34 cellular contexts compared by ENCODE assay signal in the genomic region with DNA sequence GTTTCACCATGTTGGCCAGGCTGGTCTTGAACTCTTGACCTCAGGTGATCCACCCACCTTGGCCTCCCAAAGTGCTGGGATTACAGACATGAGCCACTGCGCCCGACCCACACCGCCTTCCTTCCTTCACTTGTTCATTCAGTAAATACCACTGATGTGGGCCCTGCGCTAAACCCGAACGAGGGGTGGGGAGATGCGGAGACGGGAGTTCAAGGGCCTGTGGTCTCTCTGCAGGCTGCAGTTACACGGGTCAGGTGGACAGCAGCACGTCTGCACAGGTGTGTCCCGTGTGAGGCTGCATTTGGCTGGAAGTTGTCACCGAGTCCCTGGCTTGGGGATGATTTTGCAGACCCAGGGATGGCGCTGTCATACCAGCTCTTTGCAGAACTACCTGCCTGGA. TPM values are rescaled to one million over a fixed set of nuclear protein-coding genes. Genes with fewer than 3 reads are reported as not detected.
"Had no signal": no experiment of that assay in that cellular context is flagged by ENCODE, and none has a peak within 500 bp of the region (broad histone marks: within the 10 kb centered on the region; RNA-seq: fewer than 3 reads in every experiment).

No MANE protein-coding gene starts in this region.

- H2AFZ ChIP-seq: hepatocyte, parathyroid adenoma had no signal

- H3K4me3 ChIP-seq: gastrocnemius medialis, hepatocyte, left ventricle myocardium inferior, right atrium auricular region, smooth muscle cell, upper lobe of right lung had no signal

- H3K27me3 Mint-ChIP-seq: stimulated activated naive CD8-positive, alpha-beta T cell treated with anti-CD3 and anti-CD28 coated beads, Interleukin-15, amount 100 ng/mL, for 72 hours had no signal

- H3K9me3 ChIP-seq: gastrocnemius medialis, upper lobe of right lung had no signal

- H3K4me3 Mint-ChIP-seq: activated naive CD4-positive, alpha-beta T cell treated with anti-CD3 and anti-CD28 coated beads for 36 hours; activated T-helper 1 cell treated with anti-CD3 and anti-CD28 coated beads, Interleukin-12 subunit alpha, Interleukin-12 subunit beta, Interleukin-2, Interleukin-4 antibody, amounts not matched to agents 30 ng/mL and 10 ng/mL and 1 ng/mL, durations not matched to agents 14 hours and 24 hours and 36 hours; natural killer cell treated with Interleukin-12 subunit alpha and Interleukin-12 subunit beta and Interleukin-15 and Interleukin-18, amount 100 ng/mL, for 72 hours; stimulated activated memory B cell treated with anti-CD40 and anti-IgM and Interleukin-4, amounts not matched to agents 10 μg/mL and 1 μg/mL and 100 μg/mL, for 72 hours; stimulated activated naive CD8-positive, alpha-beta T cell treated with anti-CD3 and anti-CD28 coated beads, Interleukin-15, amount 100 ng/mL, for 72 hours; T-helper 2 cell treated with Interferon-gamma antibody and Interleukin-4, amounts not matched to agents 5 μg/mL and 100 μg/mL, for 36 hours had no signal

- H3K4me1 ChIP-seq: gastrocnemius medialis, left ventricle myocardium inferior, upper lobe of right lung had no signal

- H3K9me3 Mint-ChIP-seq: activated naive CD4-positive, alpha-beta T cell treated with anti-CD3 and anti-CD28 coated beads for 36 hours; activated T-helper 1 cell treated with anti-CD3 and anti-CD28 coated beads, Interleukin-12 subunit alpha, Interleukin-12 subunit beta, Interleukin-2, Interleukin-4 antibody, amounts not matched to agents 30 ng/mL and 10 ng/mL and 1 ng/mL, durations not matched to agents 14 hours and 24 hours and 36 hours; natural killer cell treated with Interleukin-12 subunit alpha and Interleukin-12 subunit beta and Interleukin-15 and Interleukin-18, amount 100 ng/mL, for 72 hours; stimulated activated memory B cell treated with anti-CD40 and anti-IgM and Interleukin-4, amounts not matched to agents 10 μg/mL and 1 μg/mL and 100 μg/mL, for 72 hours; stimulated activated naive CD8-positive, alpha-beta T cell treated with anti-CD3 and anti-CD28 coated beads, Interleukin-15, amount 100 ng/mL, for 72 hours; T-helper 2 cell treated with Interferon-gamma antibody and Interleukin-4, amounts not matched to agents 5 μg/mL and 100 μg/mL, for 36 hours had no signal

- H3K36me3 ChIP-seq: gastrocnemius medialis, left ventricle myocardium inferior, right atrium auricular region, upper lobe of right lung had no signal

- FAIRE-seq: colon had no signal

- H3K36me3 Mint-ChIP-seq: natural killer cell treated with Interleukin-12 subunit alpha and Interleukin-12 subunit beta and Interleukin-15 and Interleukin-18, amount 100 ng/mL, for 72 hours; stimulated activated memory B cell treated with anti-CD40 and anti-IgM and Interleukin-4, amounts not matched to agents 10 μg/mL and 1 μg/mL and 100 μg/mL, for 72 hours had no signal

- H3K27me3 ChIP-seq: hepatocyte, right atrium auricular region had no signal

- H3K27ac ChIP-seq: gastrocnemius medialis, hepatocyte, left ventricle myocardium inferior, parathyroid adenoma, right atrium auricular region, upper lobe of right lung had no signal

- H3K27ac Mint-ChIP-seq: activated naive CD4-positive, alpha-beta T cell treated with anti-CD3 and anti-CD28 coated beads for 36 hours; activated T-helper 1 cell treated with anti-CD3 and anti-CD28 coated beads, Interleukin-12 subunit alpha, Interleukin-12 subunit beta, Interleukin-2, Interleukin-4 antibody, amounts not matched to agents 30 ng/mL and 10 ng/mL and 1 ng/mL, durations not matched to agents 14 hours and 24 hours and 36 hours; natural killer cell treated with Interleukin-12 subunit alpha and Interleukin-12 subunit beta and Interleukin-15 and Interleukin-18, amount 100 ng/mL, for 72 hours; stimulated activated memory B cell treated with anti-CD40 and anti-IgM and Interleukin-4, amounts not matched to agents 10 μg/mL and 1 μg/mL and 100 μg/mL, for 72 hours; stimulated activated naive CD8-positive, alpha-beta T cell treated with anti-CD3 and anti-CD28 coated beads, Interleukin-15, amount 100 ng/mL, for 72 hours; T-helper 2 cell treated with Interferon-gamma antibody and Interleukin-4, amounts not matched to agents 5 μg/mL and 100 μg/mL, for 36 hours had no signal

- H3K79me2 ChIP-seq: hepatocyte, parathyroid adenoma had no signal

- H3K9ac ChIP-seq: parathyroid adenoma had no signal

- H3K4me2 ChIP-seq: hepatocyte, smooth muscle cell had no signal

- DNase-seq: activated CD4-positive, alpha-beta T cell treated with anti-CD3 and anti-CD28 coated beads for 4 hours; activated CD4-positive, alpha-beta T cell treated with anti-CD3 and anti-CD28 coated beads, Interleukin-2, amount 50 U/mL, for 4 hours; activated CD8-positive, alpha-beta memory T cell treated with anti-CD3 and anti-CD28 coated beads, Interleukin-2, amount 50 U/mL, for 4 hours; activated effector memory CD4-positive, alpha-beta T cell treated with anti-CD3 and anti-CD28 coated beads, Interleukin-2, amount 50 U/mL, for 16 hours; activated naive CD4-positive, alpha-beta T cell treated with anti-CD3 and anti-CD28 coated beads for 36 hours; activated T-cell treated with anti-CD3 and anti-CD28 coated beads, Interleukin-2, amount 50 U/mL, for 1 hour; amygdala; central memory CD4-positive, alpha-beta T cell; dermis blood vessel endothelial cell; effector CD8-positive, alpha-beta T cell; erythroblast; gastrocnemius medialis; islet precursor cell; left ventricle myocardium inferior; nucleus accumbens; stimulated activated CD4-positive, alpha-beta T cell treated with anti-CD3 and anti-CD28 coated beads, Interleukin-1b, Interleukin-23, amount 100 ng/mL, for 48 hours; stimulated activated CD4-positive, alpha-beta T cell treated with anti-CD3 and anti-CD28 coated beads, Interleukin-4, amount 100 ng/mL, for 4 hours; stimulated activated CD8-positive, alpha-beta memory T cell treated with anti-CD3 and anti-CD28 coated beads, Interleukin-4, amount 100 ng/mL, for 48 hours; stimulated activated naive CD8-positive, alpha-beta T cell treated with anti-CD3 and anti-CD28 coated beads, Interleukin-15, amount 100 ng/mL, for 72 hours; substantia nigra; T-helper 1 cell; upper lobe of right lung had no signal

RNA-seq across cellular contexts. Expression of gene COL26A1, which starts 38.1 kb away (rescaled TPM):
- total RNA-seq: activated CD8-positive, alpha-beta memory T cell treated with anti-CD3 and anti-CD28 coated beads for 36 hours; activated naive CD4-positive, alpha-beta T cell treated with anti-CD3 and anti-CD28 coated beads for 36 hours; activated T-helper 1 cell treated with anti-CD3 and anti-CD28 coated beads, Interleukin-12 subunit alpha, Interleukin-12 subunit beta, Interleukin-2, Interleukin-4 antibody, amounts not matched to agents 30 ng/mL and 10 ng/mL and 1 ng/mL, durations not matched to agents 14 hours and 24 hours and 36 hours; dermis blood vessel endothelial cell; gastrocnemius medialis; left ventricle myocardium inferior; lung microvascular endothelial cell; natural killer cell treated with Interleukin-12 subunit alpha and Interleukin-12 subunit beta and Interleukin-15 and Interleukin-18, amount 100 ng/mL, for 72 hours; pulmonary artery endothelial cell; right atrium auricular region had no signal
